8 cellular contexts compared by ENCODE assay signal in the genomic region with DNA sequence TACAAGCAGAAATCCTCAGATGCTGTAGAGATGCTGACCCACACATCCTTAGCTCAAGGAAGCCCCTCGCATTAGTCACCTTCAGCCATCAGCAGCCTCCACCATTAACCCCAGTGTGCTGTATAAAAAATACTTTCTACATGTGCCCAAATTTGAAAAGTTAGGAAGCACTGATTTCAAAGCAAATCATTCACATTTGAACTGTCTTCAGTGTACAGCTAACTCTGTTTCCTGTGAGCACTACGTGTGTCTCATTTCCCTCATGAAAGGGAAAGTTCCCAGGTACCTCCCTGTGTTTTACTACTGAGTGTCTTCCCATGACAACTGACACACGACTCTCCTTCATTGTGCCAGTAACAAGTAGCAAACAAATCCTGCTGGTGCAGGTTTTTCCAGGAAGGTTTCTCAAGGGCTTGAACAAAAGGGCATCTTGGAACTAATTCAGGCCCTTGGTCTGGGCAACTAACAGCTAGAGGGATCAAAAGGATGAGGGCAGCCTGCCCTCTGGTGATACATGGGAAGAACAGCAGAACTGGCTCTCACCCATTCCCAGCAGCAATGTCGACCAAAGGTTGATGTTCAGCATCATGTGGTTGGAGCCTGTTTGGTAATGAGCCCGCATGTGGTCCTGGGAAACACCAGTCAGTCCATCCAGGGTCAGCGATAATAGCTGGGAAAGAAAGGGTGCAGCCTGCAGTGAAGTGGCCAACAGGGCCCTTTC. TPM values are rescaled to one million over a fixed set of nuclear protein-coding genes. Genes with fewer than 3 reads are reported as not detected.
DNase-seq lines count a peak whose midpoint lies in the region; ATAC-seq and TF ChIP-seq lines count a peak whose summit lies in the region.

No MANE protein-coding gene starts in this region.

- ATAC-seq in HG03342 (IDR thresholded peaks at IDR 0.05; ENCODE audit: unreplicated experiment) = no peak
- no peak for ATAC-seq in GM21825 (IDR thresholded peaks at IDR 0.05; ENCODE audit: unreplicated experiment)

- H3K9me3 ChIP-seq in BE2C (no peaks in the 10 kb centered on the region), spleen (no peaks in the 10 kb centered on the region)
- H3K9me3 ChIP-seq in CD4-positive, alpha-beta memory T cell (ENCODE audit: control insufficient read depth in 1 of 2, low read length in 2 of 2) = no peaks in the 10 kb centered on the region

- POLR2A ChIA-PET in CD4-positive, alpha-beta memory T cell (lab: Charles Lee; ENCODE audit: partially characterized antibody) = interaction anchor here (0.9 to 2.2 kb wide), 6 partner anchors 12 to 146 kb away, joined by 3 to 9 read pairs (median 4); partner anchors contain the start of genes FAM117A and KAT7

- WGBS in spleen, 5 donors = 55 to 69% (median 64%) methylated on average over 6 of the region's 6 CpGs

- no peak overlapping the region for H3K4me3 Mint-ChIP-seq in CD4-positive, alpha-beta memory T cell

- H3K4me1 Mint-ChIP-seq in CD4-positive, alpha-beta memory T cell = peaks cover 24 to 48% (median 35%) of the 10 kb centered on the region in 4 donors

- CTCF ChIA-PET in CD4-positive, alpha-beta memory T cell (lab: Charles Lee; ENCODE audit: partially characterized antibody) = interaction anchor here (0.7 to 16.2 kb wide), 10 partner anchors 8 to 147 kb away, joined by 3 to 219 read pairs (median 4); partner anchors contain the start of genes FAM117A and NXPH3

- H3K27me3 ChIP-seq in BE2C (no peaks in the 10 kb centered on the region), spleen (replicated peaks in 1 of 7) (no peaks in the 10 kb centered on the region)
- H3K27me3 ChIP-seq in CD4-positive, alpha-beta memory T cell (ENCODE audit: insufficient read depth, low read length) = no peaks in the 10 kb centered on the region

- H3K4me3 ChIP-seq in BE2C (ENCODE audit: low read depth, low read length) (no peak overlapping the region), spleen (no peak overlapping the region)
- no peak overlapping the region for H3K4me3 ChIP-seq in CD4-positive, alpha-beta memory T cell (ENCODE audit: low read length in 2 of 2)

- H3K4me1 ChIP-seq in BE2C = no peaks in the 10 kb centered on the region
- peaks cover 10 to 52% (median 29%) of the 10 kb centered on the region in 6 donors for H3K4me1 ChIP-seq in spleen
- peaks cover 17% of the 10 kb centered on the region for H3K4me1 ChIP-seq in CD4-positive, alpha-beta memory T cell (ENCODE audit: insufficient read depth, low read length)

- intact Hi-C loops in spleen (cut with DNase I; ENCODE audit: low total_unique reads) = loop anchor here (10.0 kb wide), 1 partner anchor 151 kb away; no protein-coding TSS in a partner anchor
- intact Hi-C loops in CD4-positive, alpha-beta memory T cell (cut with micrococcal nuclease) = no loop called here

- H3K9me3 Mint-ChIP-seq in CD4-positive, alpha-beta memory T cell = no peaks in the 10 kb centered on the region

- H3K27me3 Mint-ChIP-seq in CD4-positive, alpha-beta memory T cell = no peaks in the 10 kb centered on the region

- DNase-seq in BE2C = peak; percentile 30
- no peak for DNase-seq in GM20000 (ENCODE audit: low spot score)
- peak; percentile 39 for DNase-seq in RPMI8226
- DNase-seq in fibroblast of peridontal ligament (ENCODE audit: extremely low read depth) = peak; percentile 56
- DNase-seq in spleen = peak; percentile 17
- no peak for DNase-seq in CD4-positive, alpha-beta memory T cell

- no peak for TF ChIP-seq POLR2A in spleen (IDR thresholded peaks at IDR 0.05)

- H3K36me3 Mint-ChIP-seq in CD4-positive, alpha-beta memory T cell = peaks cover 30 to 69% of the 10 kb centered on the region in 2 donors

- H3K27ac Mint-ChIP-seq in CD4-positive, alpha-beta memory T cell = peak overlapping the region in 2 of 7 donors; percentile 17 to 81

- H3K36me3 ChIP-seq in BE2C (peaks cover 50% of the 10 kb centered on the region), spleen (peaks cover 9 to 78% (median 64%) of the 10 kb centered on the region in 6 donors)
- H3K36me3 ChIP-seq in CD4-positive, alpha-beta memory T cell (ENCODE audit: insufficient read depth, low read length) = peaks cover 59% of the 10 kb centered on the region

- no peak overlapping the region for H3K27ac ChIP-seq in spleen
- no peak overlapping the region for H3K27ac ChIP-seq in CD4-positive, alpha-beta memory T cell (ENCODE audit: low read depth, low read length)

- TF ChIP-seq CTCF in BE2C (IDR thresholded peaks at IDR 0.05; ENCODE audit: low read depth, low read length) (peak; percentile 69), GM20000 (IDR thresholded peaks at IDR 0.05; ENCODE audit: extremely low read depth, missing control alignments) (peak; percentile 13), spleen (IDR thresholded peaks at IDR 0.05 in 8 of 11, conservative IDR thresholded peaks at IDR 0.05 in 3 of 11) (peak in 4 of 11 experiments; percentile 13 to 44 (median 24))

RNA-seq across cellular contexts. Expression of gene SLC35B1, which starts 4.0 kb away (rescaled TPM):
- 250 TPM for polyA plus RNA-seq in BE2C (2012; ENCODE audit: insufficient read depth, insufficient read length, low read depth)
- total RNA-seq in spleen = 10 to 100 TPM; 37.0 to 69.9 (median 48.5) TPM
- polyA plus RNA-seq in spleen = 10 to 100 TPM; 23.7 to 42.0 (median 37.5) TPM
- 10 to 100 TPM; 48.4 to 52.1 TPM for total RNA-seq in CD4-positive, alpha-beta memory T cell
- polyA plus RNA-seq in CD4-positive, alpha-beta memory T cell = 10 to 100 TPM; 30.8 to 38.9 TPM

RNA-seq across cellular contexts. Expression of gene SPOP, which starts 25.8 kb away (rescaled TPM):
- 77.2 TPM for polyA plus RNA-seq in BE2C (2012; ENCODE audit: insufficient read depth, insufficient read length, low read depth)
- total RNA-seq in spleen = 10 to 100 TPM; 54.6 to 86.4 (median 77.5) TPM
- polyA plus RNA-seq in spleen = 10 to 100 TPM; 23.7 to 35.7 (median 29.9) TPM
- total RNA-seq in CD4-positive, alpha-beta memory T cell = 10 to 100 TPM; 83.1 to 86.1 TPM
- 100 to 1,000 TPM; 111 to 126 TPM for polyA plus RNA-seq in CD4-positive, alpha-beta memory T cell

Comparison
In these comparisons a context has a peak if more than half of its experiments do, and no peak if none do; other contexts are left out.
1. DNase-seq: peak in BE2C (single experiment), RPMI8226 (single experiment), fibroblast of peridontal ligament (single experiment) and spleen (single experiment); none in GM20000 (single experiment) and CD4-positive, alpha-beta memory T cell (0 of 5).